9 cellular contexts compared by ENCODE assay signal in genomic region chr17:78272181-78272913, GRCh38. TPM values are rescaled to one million over a fixed set of nuclear protein-coding genes. Genes with fewer than 3 reads are reported as not detected.
A peak's percentile ranks its signal among the peaks of the same experiment; 100 is the strongest.
DNase-seq lines count a peak whose midpoint lies in the region; ATAC-seq and TF ChIP-seq lines count a peak whose summit lies in the region.
"Had no signal": no experiment of that assay in that cellular context is flagged by ENCODE, and none has a peak within 500 bp of the region (broad histone marks: within the 10 kb centered on the region; RNA-seq: fewer than 3 reads in every experiment).

No MANE protein-coding gene starts in this region.

- peak in 1 of 4 donors; percentile 46 for TF ChIP-seq EP300 in sigmoid colon (IDR thresholded peaks at IDR 0.05)

- H3K27ac Mint-ChIP-seq in activated CD8-positive, alpha-beta T cell treated with anti-CD3 and anti-CD28 coated beads, Interleukin-2, amount 10 ng/mL, durations not matched to agents 7 days and 5 days, result no peak overlapping the region

- 6 to 20% methylated on average over 17 of the region's 17 CpGs for WGBS in sigmoid colon, 2 donors

- no peaks in the 10 kb centered on the region for H3K9me3 Mint-ChIP-seq in activated CD8-positive, alpha-beta T cell treated with anti-CD3 and anti-CD28 coated beads, Interleukin-2, amount 10 ng/mL, durations not matched to agents 7 days and 5 days (ENCODE audit: insufficient read depth)

- H3K4me1 ChIP-seq in foreskin keratinocyte (no peaks in the 10 kb centered on the region), sigmoid colon (peaks cover 0 to 5% (median 0%) of the 10 kb centered on the region in 4 donors)

- TF ChIP-seq POLR2A in sigmoid colon (IDR thresholded peaks at IDR 0.05), result no peak

- CTCF ChIA-PET in AG04450 (lab: Charles Lee), result interaction anchor here (0.8 kb wide), 1 partner anchor 17 kb away, joined by 5 read pairs; no protein-coding TSS in a partner anchor
- CTCF ChIA-PET in activated CD8-positive, alpha-beta T cell treated with anti-CD3 and anti-CD28 coated beads, Interleukin-2, amount 10 ng/mL, durations not matched to agents 7 days and 5 days (lab: Charles Lee), result interaction anchor here (1.3 kb wide), 1 partner anchor 22 kb away, joined by 3 read pairs; no protein-coding TSS in a partner anchor

- no peak for TF ChIP-seq CTCF in AG04450 (IDR thresholded peaks at IDR 0.05; ENCODE audit: low read depth, low read length)
- peak; percentile 19 for TF ChIP-seq CTCF in foreskin keratinocyte (conservative IDR thresholded peaks at IDR 0.05)
- TF ChIP-seq CTCF in sigmoid colon (IDR thresholded peaks at IDR 0.05), result no peak

- DNase-seq in AG04450 (ENCODE audit: low read depth, low spot score) (peak; percentile 81), LHCN-M2 (ENCODE audit: low read depth) (peak; percentile 42), foreskin keratinocyte (peak; percentile 98 to 99), sigmoid colon (peak; percentile 92), HK-2 (ENCODE audit: unreplicated experiment) (no peak), KG1 (lab: John Stamatoyannopoulos, UW) (no peak)
- DNase-seq in activated CD8-positive, alpha-beta T cell treated with anti-CD3 and anti-CD28 coated beads, Interleukin-2, amount 10 ng/mL, durations not matched to agents 7 days and 5 days, result peak; percentile 45

- POLR2A ChIA-PET in AG04450 (lab: Yijun Ruan, JAX), result interaction anchor here (0.5 kb wide), 1 partner anchor 118 kb away, joined by 4 read pairs; no protein-coding TSS in a partner anchor
- POLR2A ChIA-PET in activated CD8-positive, alpha-beta T cell treated with anti-CD3 and anti-CD28 coated beads, Interleukin-2, amount 10 ng/mL, durations not matched to agents 7 days and 5 days (lab: Charles Lee), result interaction anchor here (0.7 to 0.9 kb wide), 2 partner anchors 9 to 87 kb away, joined by 3 to 4 read pairs; partner anchors contain the start of gene SOCS3

- H3K27me3 ChIP-seq in AG04450 (ENCODE audit: control insufficient read depth, insufficient read depth, low read length) (peaks cover 37% of the 10 kb centered on the region), foreskin keratinocyte (peaks cover 57% of the 10 kb centered on the region), sigmoid colon (peaks cover 3 to 43% (median 26%) of the 10 kb centered on the region in 3 donors)

- no peaks in the 10 kb centered on the region; the same call in 1 of the 2 replicates for H3K9me3 ChIP-seq in AG04450 (ENCODE audit: control insufficient read depth, insufficient read depth, low read length)
- no peaks in the 10 kb centered on the region for H3K9me3 ChIP-seq in sigmoid colon

- peaks cover 16% of the 10 kb centered on the region for H3K27me3 Mint-ChIP-seq in activated CD8-positive, alpha-beta T cell treated with anti-CD3 and anti-CD28 coated beads, Interleukin-2, amount 10 ng/mL, durations not matched to agents 7 days and 5 days (ENCODE audit: low read depth)

- peak overlapping the region; percentile 24 for H3K27ac ChIP-seq in AG04450 (ENCODE audit: low read depth, low read length)
- peak overlapping the region; percentile 75 for H3K27ac ChIP-seq in foreskin keratinocyte
- H3K27ac ChIP-seq in sigmoid colon, result no peak overlapping the region

- ATAC-seq in activated CD8-positive, alpha-beta T cell treated with anti-CD3 and anti-CD28 coated beads, Interleukin-2, amount 10 ng/mL, durations not matched to agents 7 days and 5 days, result peak; percentile 46
- ATAC-seq in foreskin keratinocyte (peak; percentile 97), GM21526 (IDR thresholded peaks at IDR 0.05; ENCODE audit: low FRiP score, unreplicated experiment) (no peak)

- intact Hi-C loops in sigmoid colon (cut with DNase I), result no loop called here

- no peaks in the 10 kb centered on the region for H3K36me3 Mint-ChIP-seq in activated CD8-positive, alpha-beta T cell treated with anti-CD3 and anti-CD28 coated beads, Interleukin-2, amount 10 ng/mL, durations not matched to agents 7 days and 5 days (ENCODE audit: low read depth)

- H3K4me1 Mint-ChIP-seq in activated CD8-positive, alpha-beta T cell treated with anti-CD3 and anti-CD28 coated beads, Interleukin-2, amount 10 ng/mL, durations not matched to agents 7 days and 5 days (ENCODE audit: low read depth), result peaks cover 15% of the 10 kb centered on the region

- no peak overlapping the region for H3K4me3 Mint-ChIP-seq in activated CD8-positive, alpha-beta T cell treated with anti-CD3 and anti-CD28 coated beads, Interleukin-2, amount 10 ng/mL, durations not matched to agents 7 days and 5 days

- H3K4me3 ChIP-seq in AG04450 (ENCODE audit: low read depth, low read length), result 0 out of 2 replicates have a peak overlapping the region, but pooled peaks have one; percentile 4
- H3K4me3 ChIP-seq in sigmoid colon, result no peak overlapping the region

- H3K36me3 ChIP-seq in sigmoid colon, result no peaks in the 10 kb centered on the region

RNA-seq across cellular contexts. Expression of gene TMEM235, which starts 40.9 kb away (rescaled TPM):
- not detected in 2 replicates for polyA plus RNA-seq in AG04450 (2011; rRNA removed)
- polyA minus RNA-seq in AG04450 (2011; rRNA and poly(A)+ RNA removed), result not detected in 2 replicates
- not detected in 2 replicates for total RNA-seq in LHCN-M2 (2014; rRNA removed)
- polyA plus RNA-seq in LHCN-M2 (2012), result not detected
- not detected for total RNA-seq in activated CD8-positive, alpha-beta T cell treated with anti-CD3 and anti-CD28 coated beads, Interleukin-2, amount 10 ng/mL, durations not matched to agents 7 days and 5 days
- not detected in 2 replicates for total RNA-seq in foreskin keratinocyte
- polyA plus RNA-seq in foreskin keratinocyte, result not detected in 2 replicates
- not detected for total RNA-seq in sigmoid colon
- under 1 TPM in 1 of 3 donors, not detected in 2; 0.04 TPM for polyA plus RNA-seq in sigmoid colon
- total RNA-seq: activated CD8-positive, alpha-beta memory T cell treated with anti-CD3 and anti-CD28 coated beads for 36 hours had no signal

RNA-seq across cellular contexts. Expression of gene BIRC5, which starts 58.3 kb away (rescaled TPM):
- 11.6 and 15.3 TPM in 2 replicates for polyA plus RNA-seq in AG04450 (2011; rRNA removed)
- 18.2 and 22.1 TPM in 2 replicates for polyA minus RNA-seq in AG04450 (2011; rRNA and poly(A)+ RNA removed)
- 179 and 192 TPM in 2 replicates for total RNA-seq in LHCN-M2 (2014; rRNA removed)
- polyA plus RNA-seq in LHCN-M2 (2012), result 70.6 TPM
- total RNA-seq in activated CD8-positive, alpha-beta T cell treated with anti-CD3 and anti-CD28 coated beads, Interleukin-2, amount 10 ng/mL, durations not matched to agents 7 days and 5 days, result 100 to 1,000 TPM; 108 to 114 TPM
- total RNA-seq in foreskin keratinocyte, result 54.7 and 69.5 TPM in 2 replicates
- 52.8 and 67.9 TPM in 2 replicates for polyA plus RNA-seq in foreskin keratinocyte
- 1 to 10 TPM in 1 of 4 donors, under 1 TPM in 3; 0.16 to 3.1 (median 0.32) TPM for total RNA-seq in sigmoid colon
- polyA plus RNA-seq in sigmoid colon, result 10 to 100 TPM in 2 of 3 donors, 1 to 10 TPM in 1; 3.6 to 33.5 (median 10.6) TPM

Comparison
In these comparisons a context has a peak if more than half of its experiments do, and no peak if none do; other contexts are left out.
1. DNase-seq: peak in AG04450 (single experiment), LHCN-M2 (single experiment), activated CD8-positive, alpha-beta T cell treated with anti-CD3 and anti-CD28 coated beads, Interleukin-2, amount 10 ng/mL, durations not matched to agents 7 days and 5 days (single experiment), foreskin keratinocyte (2 of 2) and sigmoid colon (single experiment); none in HK-2 (single experiment) and KG1 (single experiment).
2. H3K27ac ChIP-seq: peak in AG04450 (single experiment) and foreskin keratinocyte (single experiment); none in sigmoid colon (0 of 4).
3. RNA of gene BIRC5, which starts 58.3 kb away (total RNA-seq): 179 to 192 TPM in LHCN-M2, 108 to 114 TPM in activated CD8-positive, alpha-beta T cell treated with anti-CD3 and anti-CD28 coated beads, Interleukin-2, amount 10 ng/mL, durations not matched to agents 7 days and 5 days and 54.7 to 69.5 TPM in foreskin keratinocyte; 0.16 to 3.1 TPM in sigmoid colon; every median in the first group is over 10 times any median in the second.